Comparison of ENCODE assay signal across 8 cellular contexts in genomic region chr4:147057631-147057980, GRCh38.
A peak's percentile ranks its signal among the peaks of the same experiment; 100 is the strongest.
DNase-seq lines count a peak whose midpoint lies in the region; ATAC-seq, FAIRE-seq and TF ChIP-seq lines count a peak whose summit lies in the region.

No MANE protein-coding gene starts in this region.

- H2BK5ac ChIP-seq in neuronal stem cell (ENCODE audit: low read length) = no peak overlapping the region

- no peak overlapping the region for H2BK15ac ChIP-seq in neuronal stem cell (ENCODE audit: low read length)

- H3K9ac ChIP-seq in DND-41 (ENCODE audit: low read depth, low read length) (no peak overlapping the region), neuronal stem cell (ENCODE audit: low read depth, low read length, poor library complexity) (no peak overlapping the region)

- no peak overlapping the region for H2BK120ac ChIP-seq in neuronal stem cell (ENCODE audit: low read depth, low read length)

- no peaks in the 10 kb centered on the region for H3K4me1 ChIP-seq in DND-41 (ENCODE audit: insufficient read depth, low read length)
- H3K4me1 ChIP-seq in neuronal stem cell (ENCODE audit: control insufficient read depth in 2 of 2, insufficient read depth in 1 of 2, low read depth in 1 of 2, low read length in 2 of 2) = peaks cover 18 to 38% of the 10 kb centered on the region in 2 donors

- no peak overlapping the region for H2AK5ac ChIP-seq in neuronal stem cell (ENCODE audit: low read depth, low read length)

- H3K4me2 ChIP-seq in DND-41 (ENCODE audit: insufficient read depth, low read length) = no peak overlapping the region
- H3K4me2 ChIP-seq in neuronal stem cell (ENCODE audit: insufficient read depth, low read length, poor library complexity, severe bottlenecking) = no peak overlapping the region

- H4K8ac ChIP-seq in neuronal stem cell (ENCODE audit: low read depth, low read length) = no peak overlapping the region

- H3K27ac ChIP-seq in DND-41 (ENCODE audit: low read length) (no peak overlapping the region), neuronal stem cell (replicated peaks; ENCODE audit: low read length) (no peak overlapping the region)

- no peak overlapping the region for H2BK12ac ChIP-seq in neuronal stem cell (ENCODE audit: low read length)

- H4K20me1 ChIP-seq in DND-41 (ENCODE audit: insufficient read depth, low read length) = no peaks in the 10 kb centered on the region

- no peak overlapping the region for H3K14ac ChIP-seq in neuronal stem cell (ENCODE audit: low read length)

- no peaks in the 10 kb centered on the region for H3K79me1 ChIP-seq in neuronal stem cell (ENCODE audit: low read depth, low read length)

- no peaks in the 10 kb centered on the region for H3K9me3 ChIP-seq in DND-41 (ENCODE audit: insufficient read depth, low read length, severe bottlenecking)
- no peaks in the 10 kb centered on the region for H3K9me3 ChIP-seq in MG63
- H3K9me3 ChIP-seq in neuronal stem cell (replicated peaks in 1 of 2; ENCODE audit: control insufficient read depth in 2 of 2, insufficient read depth in 1 of 2, low read depth in 1 of 2, low read length in 2 of 2) = peaks cover 0 to 3% of the 10 kb centered on the region in 2 donors

- H3K27me3 ChIP-seq in DND-41 (ENCODE audit: insufficient read depth, low read length, poor library complexity) (no peaks in the 10 kb centered on the region), MG63 (no peaks in the 10 kb centered on the region), neuronal stem cell (ENCODE audit: control insufficient read depth in 3 of 3, insufficient read depth in 3 of 3, low read depth in 1 of 3, low read length in 3 of 3) (no peaks in the 10 kb centered on the region), H7 (ENCODE audit: control insufficient read depth, insufficient read depth, low read length) (no peaks in the 10 kb centered on the region; the same call in 1 of the 2 replicates)

- intact Hi-C loops in sciatic nerve (cut with DNase I) = no loop called here

- ATAC-seq in DND-41 (ENCODE audit: insufficient read depth, low read depth) (no peak), sciatic nerve (no peak)

- FAIRE-seq in colon (lab: Jason Lieb, UNC) = peak; percentile 14

- WGBS in neuronal stem cell (ENCODE audit: extremely low coverage in 2 of 2, insufficient read length in 2 of 2, insufficient replicate concordance in 1 of 2), 2 donors = no CpG with 5 or more reads among the region's 5 CpGs

- H3K18ac ChIP-seq in neuronal stem cell (ENCODE audit: low read length) = no peak overlapping the region

- no peak overlapping the region for H3K4me3 ChIP-seq in DND-41 (ENCODE audit: low read depth in 1 of 2, low read length in 2 of 2)
- H3K4me3 ChIP-seq in MG63 = peak overlapping the region; percentile 48
- H3K4me3 ChIP-seq in neuronal stem cell (ENCODE audit: low read length in 2 of 2) = no peak overlapping the region
- H3K4me3 ChIP-seq in H7 (ENCODE audit: insufficient read depth, low read depth, low read length) = no peak overlapping the region

- H3K79me2 ChIP-seq in DND-41 (ENCODE audit: insufficient read depth, low read length) = no peaks in the 10 kb centered on the region

- H2AFZ ChIP-seq in DND-41 (ENCODE audit: low read depth, low read length) (peak overlapping the region; percentile 31; the same call in 1 of the 2 replicates), neuronal stem cell (ENCODE audit: low read length) (peak overlapping the region; percentile 70)

- H3K4ac ChIP-seq in neuronal stem cell (ENCODE audit: low read length) = no peak overlapping the region

- no peak for DNase-seq in DND-41
- DNase-seq in MG63 = no peak
- no peak for DNase-seq in neuronal stem cell (ENCODE audit: low spot score)
- DNase-seq in H7 = no peak
- DNase-seq in sciatic nerve (ENCODE audit: low spot score) = no peak
- no peak for DNase-seq in NCI-H748 (lab: John Stamatoyannopoulos, UW; ENCODE audit: unreplicated experiment)
- DNase-seq in SW480 (ENCODE audit: low spot score) = no peak

- no peak overlapping the region for H3K23ac ChIP-seq in neuronal stem cell (ENCODE audit: low read depth, low read length, poor library complexity)

- no peaks in the 10 kb centered on the region for H3K36me3 ChIP-seq in DND-41 (ENCODE audit: insufficient read depth, low read length)
- no peaks in the 10 kb centered on the region for H3K36me3 ChIP-seq in MG63
- no peaks in the 10 kb centered on the region for H3K36me3 ChIP-seq in neuronal stem cell (replicated peaks in 1 of 2; ENCODE audit: control insufficient read depth in 2 of 2, insufficient read depth in 2 of 2, low read length in 2 of 2)
- H3K36me3 ChIP-seq in H7 (replicated peaks; ENCODE audit: control insufficient read depth, insufficient read depth, low read length) = no peaks in the 10 kb centered on the region

- no peak overlapping the region for H4K91ac ChIP-seq in neuronal stem cell (ENCODE audit: low read depth, low read length, poor library complexity)

- TF ChIP-seq CTCF in DND-41 (IDR thresholded peaks at IDR 0.05; ENCODE audit: borderline replicate concordance, extremely low read depth, low read length, poor library complexity, severe bottlenecking) = no peak
